ENCODE assay signal across 1 cellular context in the genomic region with DNA sequence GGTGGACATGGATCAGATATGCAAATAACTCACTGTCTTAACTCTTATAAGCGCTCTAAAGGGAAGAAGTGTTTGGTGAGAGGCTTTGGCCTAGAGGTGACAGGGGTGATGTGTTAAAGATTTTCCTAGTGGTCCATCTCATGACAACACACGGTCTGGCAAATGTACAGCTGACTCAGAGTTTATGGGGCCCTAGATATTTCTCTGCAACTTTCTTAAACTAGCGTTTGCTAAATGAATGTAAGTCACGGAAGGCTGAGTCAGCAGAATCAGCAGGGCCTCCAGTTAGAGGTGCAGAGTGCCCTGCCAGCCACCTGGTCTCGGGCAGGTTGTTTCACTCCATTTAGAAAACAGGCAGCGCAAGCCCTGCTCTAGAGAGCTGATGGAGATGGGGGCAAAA.
TF ChIP-seq lines count a peak whose summit lies in the region.

No MANE protein-coding gene starts in this region.

TF ChIP-seq in HepG2, 621 proteins besides CTCF, POLR2A, EP300 and RAD21:
- TF ChIP-seq SP140L (CRISPR knock-in tag; IDR thresholded peaks at IDR 0.05; ENCODE audit: borderline replicate concordance): no peak
- peak; percentile 99 to 100 for TF ChIP-seq MAFK (conservative IDR thresholded peaks at IDR 0.05 in 1 of 2, IDR thresholded peaks at IDR 0.05 in 1 of 2; ENCODE audit: low read length in 2 of 2)
- no peak for TF ChIP-seq REL (CRISPR knock-in tag; conservative IDR thresholded peaks at IDR 0.05)
- TF ChIP-seq FOXK1 (CRISPR knock-in tag; IDR thresholded peaks at IDR 0.05; ENCODE audit: borderline replicate concordance, low read depth): no peak
- TF ChIP-seq MAFF (IDR thresholded peaks at IDR 0.05; ENCODE audit: low read depth, low read length): peak; percentile 99
- no peak for TF ChIP-seq ATM (IDR thresholded peaks at IDR 0.05; ENCODE audit: borderline replicate concordance)
- TF ChIP-seq, protein P1, sequence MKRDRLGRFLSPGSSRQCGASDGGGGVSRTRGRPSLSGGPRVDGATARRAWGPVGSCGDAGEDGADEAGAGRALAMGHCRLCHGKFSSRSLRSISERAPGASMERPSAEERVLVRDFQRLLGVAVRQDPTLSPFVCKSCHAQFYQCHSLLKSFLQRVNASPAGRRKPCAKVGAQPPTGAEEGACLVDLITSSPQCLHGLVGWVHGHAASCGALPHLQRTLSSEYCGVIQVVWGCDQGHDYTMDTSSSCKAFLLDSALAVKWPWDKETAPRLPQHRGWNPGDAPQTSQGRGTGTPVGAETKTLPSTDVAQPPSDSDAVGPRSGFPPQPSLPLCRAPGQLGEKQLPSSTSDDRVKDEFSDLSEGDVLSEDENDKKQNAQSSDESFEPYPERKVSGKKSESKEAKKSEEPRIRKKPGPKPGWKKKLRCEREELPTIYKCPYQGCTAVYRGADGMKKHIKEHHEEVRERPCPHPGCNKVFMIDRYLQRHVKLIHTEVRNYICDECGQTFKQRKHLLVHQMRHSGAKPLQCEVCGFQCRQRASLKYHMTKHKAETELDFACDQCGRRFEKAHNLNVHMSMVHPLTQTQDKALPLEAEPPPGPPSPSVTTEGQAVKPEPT (CRISPR knock-in tag; IDR thresholded peaks at IDR 0.05; ENCODE audit: low read depth): no peak
